1 cellular context compared by ENCODE assay signal in the genomic region with DNA sequence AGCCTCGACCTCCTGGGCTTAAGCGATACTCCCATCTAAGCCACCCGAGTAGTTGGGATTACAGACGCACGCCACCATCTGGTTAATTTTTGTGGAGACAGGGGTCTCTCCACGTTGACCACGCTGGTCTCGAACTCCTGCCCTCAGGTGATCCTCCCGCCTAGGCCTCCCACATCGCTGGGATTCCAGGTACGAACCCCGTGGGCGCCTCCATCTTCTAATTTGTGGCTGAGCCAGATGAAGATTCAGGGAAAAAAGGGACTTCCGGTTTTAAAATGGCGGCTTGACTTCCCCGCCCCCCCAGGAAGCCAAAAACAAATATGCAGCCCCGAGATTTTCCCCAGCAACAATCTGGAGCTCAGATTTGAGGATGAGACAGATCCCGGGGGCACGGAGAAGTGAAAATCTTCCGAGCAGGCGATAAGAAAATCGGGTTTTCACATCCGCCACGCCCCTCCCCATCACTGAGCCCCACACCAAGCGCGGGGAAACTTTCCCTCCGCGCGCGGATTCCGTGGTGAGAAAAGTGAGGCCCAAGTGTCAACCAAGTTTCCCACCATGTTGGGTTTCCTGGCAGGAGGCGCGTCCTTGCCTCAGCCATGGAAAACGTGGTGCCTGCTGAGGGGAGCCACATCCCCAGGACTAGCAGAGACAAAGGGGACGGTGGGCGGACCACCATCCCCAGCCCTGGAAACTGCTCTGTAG.
TF ChIP-seq lines count a peak whose summit lies in the region.

No MANE protein-coding gene starts in this region.

TF ChIP-seq in H1, 55 proteins besides CTCF, POLR2A, EP300 and RAD21:
- TF ChIP-seq CBX8 (IDR thresholded peaks at IDR 0.05; ENCODE audit: borderline replicate concordance, low read depth, low read length): no peak
- no peak for TF ChIP-seq POLR2AphosphoS5 (IDR thresholded peaks at IDR 0.05; ENCODE audit: low read depth, low read length)
- no peak for TF ChIP-seq KDM5A (IDR thresholded peaks at IDR 0.05; ENCODE audit: low read length)
- TF ChIP-seq E2F6 (IDR thresholded peaks at IDR 0.05): no peak
- TF ChIP-seq RXRA (IDR thresholded peaks at IDR 0.05; ENCODE audit: insufficient read depth, low read depth, low read length): no peak
- TF ChIP-seq, protein P1, sequence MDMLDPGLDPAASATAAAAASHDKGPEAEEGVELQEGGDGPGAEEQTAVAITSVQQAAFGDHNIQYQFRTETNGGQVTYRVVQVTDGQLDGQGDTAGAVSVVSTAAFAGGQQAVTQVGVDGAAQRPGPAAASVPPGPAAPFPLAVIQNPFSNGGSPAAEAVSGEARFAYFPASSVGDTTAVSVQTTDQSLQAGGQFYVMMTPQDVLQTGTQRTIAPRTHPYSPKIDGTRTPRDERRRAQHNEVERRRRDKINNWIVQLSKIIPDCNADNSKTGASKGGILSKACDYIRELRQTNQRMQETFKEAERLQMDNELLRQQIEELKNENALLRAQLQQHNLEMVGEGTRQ (IDR thresholded peaks at IDR 0.05; ENCODE audit: low read length): no peak
- TF ChIP-seq KDM4A (IDR thresholded peaks at IDR 0.05; ENCODE audit: low read depth, low read length, severe bottlenecking): no peak
- TF ChIP-seq, protein P2, sequence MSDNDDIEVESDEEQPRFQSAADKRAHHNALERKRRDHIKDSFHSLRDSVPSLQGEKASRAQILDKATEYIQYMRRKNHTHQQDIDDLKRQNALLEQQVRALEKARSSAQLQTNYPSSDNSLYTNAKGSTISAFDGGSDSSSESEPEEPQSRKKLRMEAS (IDR thresholded peaks at IDR 0.05): no peak
